ENCODE assay signal across 8 cellular contexts in the genomic region with DNA sequence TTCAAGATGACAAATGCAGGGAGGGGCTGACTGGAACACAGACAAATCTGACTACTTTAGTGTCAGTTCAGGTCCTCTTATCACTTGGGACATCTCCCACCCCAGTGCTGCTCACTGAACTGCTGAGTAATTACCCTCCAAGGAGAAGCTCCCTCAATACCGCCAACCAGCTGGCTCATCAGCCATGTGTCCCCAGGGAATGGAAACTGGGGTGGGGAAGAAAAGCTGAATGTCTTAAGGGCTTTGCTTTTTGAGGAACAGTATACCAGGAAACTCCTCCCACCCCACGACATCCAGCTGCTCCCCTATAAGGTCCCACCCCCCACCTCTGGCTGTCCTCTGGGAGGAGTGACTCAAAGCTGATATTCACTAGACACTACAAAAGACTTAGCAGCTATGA. TPM values are rescaled to one million over a fixed set of nuclear protein-coding genes. Genes with fewer than 3 reads are reported as not detected.
A peak's percentile ranks its signal among the peaks of the same experiment; 100 is the strongest.
DNase-seq lines count a peak whose midpoint lies in the region; ATAC-seq and TF ChIP-seq lines count a peak whose summit lies in the region.

No MANE protein-coding gene starts in this region.

- H4K8ac ChIP-seq in IMR-90 (ENCODE audit: low read depth in 2 of 2, low read length in 2 of 2) (no peak overlapping the region), mesendoderm (ENCODE audit: low read depth, low read length) (no peak overlapping the region)

- TF ChIP-seq POLR2A in IMR-90 (IDR thresholded peaks at IDR 0.05; ENCODE audit: low read depth, low read length) = no peak

- peak overlapping the region; percentile 35 for H2AK9ac ChIP-seq in IMR-90 (replicated peaks; ENCODE audit: low read depth, low read length, poor library complexity)

- H2BK15ac ChIP-seq in IMR-90 (ENCODE audit: low read depth, low read length) (no peak overlapping the region), mesendoderm (replicated peaks; ENCODE audit: low read depth) (no peak overlapping the region)

- H3K4me3 Mint-ChIP-seq in Calu3 (ENCODE audit: low read depth, unreplicated experiment) = no peak overlapping the region

- no peak for TF ChIP-seq RAD21 in IMR-90 (IDR thresholded peaks at IDR 0.05; ENCODE audit: low read length)

- H3K4me1 Mint-ChIP-seq in Calu3 (ENCODE audit: low read depth, unreplicated experiment) = peaks cover 8% of the 10 kb centered on the region

- no peak for TF ChIP-seq CTCF in IMR-90 (conservative IDR thresholded peaks at IDR 0.05; ENCODE audit: low read depth, low read length)
- no peak for TF ChIP-seq CTCF in Calu3 (IDR thresholded peaks at IDR 0.05; ENCODE audit: unreplicated experiment)

- H3K4me3 ChIP-seq in IMR-90 (ENCODE audit: insufficient read depth, low read depth, low read length) = no peak overlapping the region
- no peak overlapping the region for H3K4me3 ChIP-seq in adipocyte (ENCODE audit: low read length)
- no peak overlapping the region for H3K4me3 ChIP-seq in mesendoderm (ENCODE audit: low read length)

- no peak overlapping the region for H3K14ac ChIP-seq in IMR-90 (replicated peaks; ENCODE audit: low read depth, low read length)

- H4K91ac ChIP-seq in IMR-90 (ENCODE audit: insufficient read depth, low read depth, low read length) = no peak overlapping the region

- H3K36me3 ChIP-seq in IMR-90 (ENCODE audit: control insufficient read depth, insufficient read depth, low read length) (peaks cover 2% of the 10 kb centered on the region; the same call in 1 of the 2 replicates), adipocyte (ENCODE audit: control insufficient read depth, insufficient read depth, low read length, severe bottlenecking) (no peaks in the 10 kb centered on the region), mesendoderm (ENCODE audit: control insufficient read depth, insufficient read depth, low read length) (no peaks in the 10 kb centered on the region)

- H3K79me1 ChIP-seq in IMR-90 (ENCODE audit: low read depth in 1 of 2, low read length in 2 of 2) = peaks cover 4 to 41% of the 10 kb centered on the region in 2 experiments
- peaks cover 3% of the 10 kb centered on the region for H3K79me1 ChIP-seq in mesendoderm (ENCODE audit: low read length)

- no peak overlapping the region for H3K27ac ChIP-seq in IMR-90 (ENCODE audit: insufficient read depth, low read length)
- H3K27ac ChIP-seq in mesendoderm (ENCODE audit: low read depth, low read length) = no peak overlapping the region

- no peak overlapping the region for H2BK5ac ChIP-seq in IMR-90 (ENCODE audit: low read depth, low read length, poor library complexity, severe bottlenecking)
- no peak overlapping the region for H2BK5ac ChIP-seq in mesendoderm (ENCODE audit: low read length)

- no CpG with 5 or more reads among the region's 2 CpGs for WGBS in IMR-90 (ENCODE audit: extremely low coverage in 2 of 2, insufficient read length in 1 of 2), 2 experiments
- WGBS in mesendoderm (ENCODE audit: extremely low coverage, insufficient coverage, low lambda C conversion rate) = no CpG with 5 or more reads among the region's 2 CpGs

- no peaks in the 10 kb centered on the region for H3K27me3 ChIP-seq in IMR-90 (ENCODE audit: control insufficient read depth, insufficient read depth, low read length)
- no peaks in the 10 kb centered on the region for H3K27me3 ChIP-seq in adipocyte (replicated peaks; ENCODE audit: control insufficient read depth, insufficient read depth, low read length)
- H3K27me3 ChIP-seq in mesendoderm (ENCODE audit: insufficient read depth, low read length, poor library complexity) = no peaks in the 10 kb centered on the region

- no peak overlapping the region for H2BK120ac ChIP-seq in IMR-90 (ENCODE audit: low read depth, low read length)
- H2BK120ac ChIP-seq in mesendoderm (ENCODE audit: low read depth, low read length) = no peak overlapping the region

- no peak for ATAC-seq in IMR-90 (ENCODE audit: low read depth)

- POLR2A ChIA-PET in IMR-90 (lab: Charles Lee; ENCODE audit: unreplicated experiment) = no interaction called here

- peaks cover 2% of the 10 kb centered on the region; the same call in 1 of the 2 replicates for H3K9me1 ChIP-seq in IMR-90 (ENCODE audit: insufficient read depth, low read length)

- no peak overlapping the region for H2AFZ ChIP-seq in IMR-90 (replicated peaks; ENCODE audit: low read length, poor library complexity)

- no peak overlapping the region for H2AK5ac ChIP-seq in IMR-90 (ENCODE audit: low read depth, low read length)
- H2AK5ac ChIP-seq in mesendoderm (ENCODE audit: low read length) = no peak overlapping the region

- DNase-seq in D341Med (ENCODE audit: low spot score) = peak; percentile 84
- peak; percentile 33 for DNase-seq in IMR-90
- peak; percentile 50 for DNase-seq in adipocyte (ENCODE audit: low read depth)
- peak; percentile 33 for DNase-seq in mesendoderm
- no peak for DNase-seq in NCI-H1092 treated with DMSO at 0.1 percent for 48 hours (lab: John Stamatoyannopoulos, UW)
- DNase-seq in Calu3 = no peak
- DNase-seq in cerebellar cortex (ENCODE audit: low spot score) = no peak
- DNase-seq in C1 segment of cervical spinal cord (lab: John Stamatoyannopoulos, UW) = no peak

- H3K9me3 ChIP-seq in IMR-90 (ENCODE audit: control insufficient read depth, insufficient read depth, low read length) (no peaks in the 10 kb centered on the region), adipocyte (ENCODE audit: control insufficient read depth, low read length) (no peaks in the 10 kb centered on the region)

- H3K18ac ChIP-seq in IMR-90 (ENCODE audit: low read depth, low read length) (no peak overlapping the region), mesendoderm (ENCODE audit: low read length) (no peak overlapping the region)

- no peaks in the 10 kb centered on the region for H4K20me1 ChIP-seq in IMR-90 (ENCODE audit: insufficient read depth, low read length)

- no peak overlapping the region for H2BK20ac ChIP-seq in IMR-90 (ENCODE audit: low read depth, low read length)

- BruUV-seq in IMR-90 (replicated peaks; lab: Mats Ljungman, UMichigan) (no TSS peak), Calu3 (replicated peaks; lab: Mats Ljungman, UMichigan) (no TSS peak)

- intact Hi-C loops in IMR-90 (cut with micrococcal nuclease) = no loop called here
- intact Hi-C loops in Calu3 (cut with micrococcal nuclease; ENCODE audit: unreplicated experiment) = no loop called here

- H3K23ac ChIP-seq in IMR-90 (ENCODE audit: low read depth, low read length) (peak overlapping the region; percentile 29; the same call in 1 of the 2 replicates), mesendoderm (ENCODE audit: low read length) (no peak overlapping the region)

- H3K4me2 ChIP-seq in IMR-90 (ENCODE audit: low read depth, low read length) (no peak overlapping the region; the same call in 1 of the 2 replicates), mesendoderm (ENCODE audit: low read length) (no peak overlapping the region)

- no peak overlapping the region for H4K5ac ChIP-seq in IMR-90 (ENCODE audit: low read depth, low read length)
- H4K5ac ChIP-seq in mesendoderm (ENCODE audit: low read length) = no peak overlapping the region

- peaks cover 2% of the 10 kb centered on the region for H3K9me3 Mint-ChIP-seq in Calu3 (ENCODE audit: low read depth, unreplicated experiment)

- H3K4ac ChIP-seq in IMR-90 (ENCODE audit: low read depth, low read length) = no peak overlapping the region
- no peak overlapping the region for H3K4ac ChIP-seq in mesendoderm (ENCODE audit: low read depth, low read length)

- peaks cover 8% of the 10 kb centered on the region for H3K4me1 ChIP-seq in IMR-90 (ENCODE audit: control insufficient read depth, insufficient read depth, low read length)
- H3K4me1 ChIP-seq in adipocyte (ENCODE audit: control insufficient read depth, insufficient read depth, low read length) = peaks cover 16% of the 10 kb centered on the region
- H3K4me1 ChIP-seq in mesendoderm (ENCODE audit: control insufficient read depth, low read depth, low read length) = no peaks in the 10 kb centered on the region

- H3K79me2 ChIP-seq in mesendoderm (ENCODE audit: control insufficient read depth, insufficient read depth, low read length) = no peaks in the 10 kb centered on the region

- H3K56ac ChIP-seq in IMR-90 (ENCODE audit: extremely low read depth, insufficient read depth, low read length) (no peak overlapping the region), mesendoderm (ENCODE audit: low read length) (no peak overlapping the region)

- no peak overlapping the region for H3K9ac ChIP-seq in IMR-90 (ENCODE audit: low read depth, low read length)
- H3K9ac ChIP-seq in adipocyte (ENCODE audit: low read length) = no peak overlapping the region
- no peak overlapping the region for H3K9ac ChIP-seq in mesendoderm (ENCODE audit: low read length)

- H3K27ac Mint-ChIP-seq in Calu3 (ENCODE audit: unreplicated experiment) = no peak overlapping the region

- H3K36me3 Mint-ChIP-seq in Calu3 (ENCODE audit: insufficient read depth, unreplicated experiment) = peaks cover 43% of the 10 kb centered on the region

- in situ Hi-C loops in IMR-90 (cut with MboI; ENCODE audit: low sequenced_read_pairs) = no loop called here

- H3K27me3 Mint-ChIP-seq in Calu3 (ENCODE audit: unreplicated experiment) = no peaks in the 10 kb centered on the region

- dilution Hi-C loops in IMR-90 (cut with HindIII; ENCODE audit: low sequenced_read_pairs, unreplicated experiment) = no loop called here

- CTCF ChIA-PET in IMR-90 (lab: Yijun Ruan, JAX) (interaction anchor here (1.3 kb wide), 1 partner anchor 37 kb away, joined by 5 read pairs; no protein-coding TSS in a partner anchor), Calu3 (lab: Charles Lee) (interaction anchor here (0.6 kb wide), 1 partner anchor 11 kb away, joined by 3 read pairs; no protein-coding TSS in a partner anchor)

TF ChIP-seq in IMR-90, 13 proteins besides CTCF, POLR2A, EP300 and RAD21 (continues in another document):
- TF ChIP-seq, protein P1, sequence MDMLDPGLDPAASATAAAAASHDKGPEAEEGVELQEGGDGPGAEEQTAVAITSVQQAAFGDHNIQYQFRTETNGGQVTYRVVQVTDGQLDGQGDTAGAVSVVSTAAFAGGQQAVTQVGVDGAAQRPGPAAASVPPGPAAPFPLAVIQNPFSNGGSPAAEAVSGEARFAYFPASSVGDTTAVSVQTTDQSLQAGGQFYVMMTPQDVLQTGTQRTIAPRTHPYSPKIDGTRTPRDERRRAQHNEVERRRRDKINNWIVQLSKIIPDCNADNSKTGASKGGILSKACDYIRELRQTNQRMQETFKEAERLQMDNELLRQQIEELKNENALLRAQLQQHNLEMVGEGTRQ (IDR thresholded peaks at IDR 0.05; ENCODE audit: low read depth, low read length) = no peak
- no peak for TF ChIP-seq CHD1 (IDR thresholded peaks at IDR 0.05; ENCODE audit: low read depth, low read length)

RNA-seq across cellular contexts. Expression of a gene that starts 2.0 kb away (rescaled TPM):
- 9.2 and 9.3 TPM in 2 replicates for total RNA-seq in IMR-90 (2012; rRNA removed)
- 1.8 and 2.2 TPM in 2 replicates for polyA plus RNA-seq in IMR-90 (2012; rRNA removed)
- polyA plus RNA-seq in IMR-90 (2012; cell fraction: cytosol; rRNA removed) = 0.19 and 0.34 TPM in 2 replicates
- 0.58 and 4.0 TPM in 2 replicates for polyA plus RNA-seq in IMR-90 (2012; cell fraction: nucleus; rRNA removed; ENCODE audit: low replicate concordance)
- 2.2 TPM for polyA plus RNA-seq in mesendoderm (2013, experiment 1 of 2)
- polyA plus RNA-seq in mesendoderm (2013, experiment 2 of 2) = 2.0 TPM
- 7.4 and 7.9 TPM in 2 replicates for total RNA-seq in Calu3 (2022)

RNA-seq across cellular contexts. Expression of a gene that starts 30.1 kb away (rescaled TPM):
- total RNA-seq in IMR-90 (2012; rRNA removed) = 9.7 and 12.2 TPM in 2 replicates
- 2.4 and 2.8 TPM in 2 replicates for polyA plus RNA-seq in IMR-90 (2012; rRNA removed)
- 0.08 and 0.11 TPM in 2 replicates for polyA plus RNA-seq in IMR-90 (2012; cell fraction: cytosol; rRNA removed)
- 2.2 and 16.7 TPM in 2 replicates for polyA plus RNA-seq in IMR-90 (2012; cell fraction: nucleus; rRNA removed; ENCODE audit: low replicate concordance)
- polyA plus RNA-seq in mesendoderm (2013, experiment 1 of 2) = 0.18 TPM
- polyA plus RNA-seq in mesendoderm (2013, experiment 2 of 2) = 0.31 TPM
- total RNA-seq in Calu3 (2022) = 2.5 and 3.4 TPM in 2 replicates

Comparison
In these comparisons a context has a peak if more than half of its experiments do, and no peak if none do; other contexts are left out.
1. DNase-seq: peak in D341Med (single experiment), IMR-90 (single experiment), adipocyte (single experiment) and mesendoderm (single experiment); none in NCI-H1092 treated with DMSO at 0.1 percent for 48 hours (single experiment), Calu3 (single experiment), cerebellar cortex (single experiment) and C1 segment of cervical spinal cord (0 of 14).